ENCODE assay signal across 8 cellular contexts in the genomic region with DNA sequence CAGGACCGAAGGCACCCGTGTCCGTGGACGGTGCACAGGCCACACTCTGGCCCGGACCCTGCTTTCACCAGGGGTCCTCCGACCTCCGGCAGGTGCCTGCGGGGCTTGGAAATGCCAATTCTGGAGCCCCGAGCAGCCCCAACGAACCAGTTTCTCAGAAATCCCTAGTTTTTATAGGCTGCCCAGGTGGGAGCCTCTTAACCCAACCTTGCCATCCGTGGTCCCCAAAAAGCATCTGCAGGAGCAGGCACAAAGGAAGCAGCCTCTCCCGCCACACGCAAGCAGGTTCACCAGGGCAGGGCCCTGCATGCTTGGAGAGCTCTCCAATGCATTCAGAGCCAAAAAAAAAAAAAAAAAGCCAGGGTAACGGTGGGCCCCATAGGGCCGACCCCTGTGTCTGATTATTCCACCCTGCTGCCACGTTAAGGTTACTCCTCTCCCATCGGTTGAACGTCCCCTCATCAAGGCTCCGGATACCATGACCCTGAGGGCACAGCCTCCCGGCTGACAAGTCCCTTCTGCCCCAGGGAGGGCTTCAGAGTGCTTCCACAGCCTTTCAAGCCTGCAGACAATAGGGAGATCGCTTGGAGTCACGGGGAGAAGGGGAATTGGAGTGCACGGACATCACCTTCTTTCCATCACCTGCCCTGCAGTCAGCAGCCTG. TPM values are rescaled to one million over a fixed set of nuclear protein-coding genes. Genes with fewer than 3 reads are reported as not detected.
DNase-seq lines count a peak whose midpoint lies in the region; ATAC-seq, FAIRE-seq and TF ChIP-seq lines count a peak whose summit lies in the region.

No MANE protein-coding gene starts in this region.

- intact Hi-C loops in kidney (cut with DNase I) (no loop called here), testis (cut with DNase I; ENCODE audit: low total_unique reads) (no loop called here)

- H3K4me1 ChIP-seq in kidney (ENCODE audit: control insufficient read depth in 1 of 2, insufficient read depth in 1 of 2, low read depth in 1 of 2, low read length in 2 of 2) (peaks cover 16 to 54% of the 10 kb centered on the region in 2 donors), testis (peaks cover 55% of the 10 kb centered on the region)

- H3K27ac Mint-ChIP-seq in T-helper 2 cell treated with Interferon-gamma antibody and Interleukin-4, amounts not matched to agents 5 μg/mL and 100 μg/mL, for 36 hours = peak overlapping the region; percentile 72
- H3K27ac Mint-ChIP-seq in activated naive CD4-positive, alpha-beta T cell treated with anti-CD3 and anti-CD28 coated beads, Interleukin-2, amount 50 U/mL, for 72 hours = peak overlapping the region; percentile 68 to 89

- peak overlapping the region; percentile 82 for H3K4me3 Mint-ChIP-seq in T-helper 2 cell treated with Interferon-gamma antibody and Interleukin-4, amounts not matched to agents 5 μg/mL and 100 μg/mL, for 36 hours

- TF ChIP-seq POLR2A in testis (IDR thresholded peaks at IDR 0.05) = no peak

- WGBS in testis, 2 donors = 16 to 30% methylated on average over 10 to 23 of the region's 23 CpGs

- peaks cover 4% of the 10 kb centered on the region for H3K36me3 Mint-ChIP-seq in T-helper 2 cell treated with Interferon-gamma antibody and Interleukin-4, amounts not matched to agents 5 μg/mL and 100 μg/mL, for 36 hours (ENCODE audit: low read depth)
- H3K36me3 Mint-ChIP-seq in activated naive CD4-positive, alpha-beta T cell treated with anti-CD3 and anti-CD28 coated beads, Interleukin-2, amount 50 U/mL, for 72 hours = peaks cover 14 to 19% of the 10 kb centered on the region in 2 donors

- no peak for FAIRE-seq in kidney (lab: Jason Lieb, UNC)

- DNase-seq in T-helper 2 cell treated with Interferon-gamma antibody and Interleukin-4, amounts not matched to agents 5 μg/mL and 100 μg/mL, for 36 hours (ENCODE audit: low spot score) = no peak
- DNase-seq in T-helper 2 cell (no peak), kidney (no peak), testis (no peak), NCI-H524 (lab: John Stamatoyannopoulos, UW) (no peak), left lobe of liver (ENCODE audit: low spot score) (no peak), mucosa of gallbladder (ENCODE audit: low spot score) (no peak)
- DNase-seq in activated naive CD4-positive, alpha-beta T cell treated with anti-CD3 and anti-CD28 coated beads, Interleukin-2, amount 50 U/mL, for 72 hours (ENCODE audit: low spot score in 2 of 2) = no peak

- peaks cover 21% of the 10 kb centered on the region for H3K4me1 Mint-ChIP-seq in T-helper 2 cell treated with Interferon-gamma antibody and Interleukin-4, amounts not matched to agents 5 μg/mL and 100 μg/mL, for 36 hours (ENCODE audit: low read depth)

- TF ChIP-seq CTCF in kidney (IDR thresholded peaks at IDR 0.05; ENCODE audit: borderline replicate concordance, extremely low read depth, insufficient read depth) = no peak
- no peak for TF ChIP-seq CTCF in testis (IDR thresholded peaks at IDR 0.05)

- peak overlapping the region in 1 of 2 donors; percentile 46 for H3K9ac ChIP-seq in kidney (ENCODE audit: low read length in 2 of 2)

- no peaks in the 10 kb centered on the region for H3K27me3 Mint-ChIP-seq in T-helper 2 cell treated with Interferon-gamma antibody and Interleukin-4, amounts not matched to agents 5 μg/mL and 100 μg/mL, for 36 hours (ENCODE audit: low read depth)

- no peaks in the 10 kb centered on the region for H3K36me3 ChIP-seq in kidney (ENCODE audit: control insufficient read depth in 1 of 2, insufficient read depth in 2 of 2, low read length in 2 of 2)
- no peaks in the 10 kb centered on the region for H3K36me3 ChIP-seq in testis (ENCODE audit: low read depth, missing control alignments)

- no peak for ATAC-seq in activated naive CD4-positive, alpha-beta T cell treated with anti-CD3 and anti-CD28 coated beads, Interleukin-2, amount 50 U/mL, for 72 hours
- ATAC-seq in left lobe of liver = no peak

- no peaks in the 10 kb centered on the region for H3K9me3 ChIP-seq in kidney (ENCODE audit: control insufficient read depth in 1 of 2, low read length in 2 of 2)
- H3K9me3 ChIP-seq in testis = no peaks in the 10 kb centered on the region

- H3K4me3 ChIP-seq in kidney (ENCODE audit: low read length in 2 of 2) (peak overlapping the region; percentile 63 to 67), testis (peak overlapping the region; percentile 64 to 72)

- no peaks in the 10 kb centered on the region for H3K9me3 Mint-ChIP-seq in T-helper 2 cell treated with Interferon-gamma antibody and Interleukin-4, amounts not matched to agents 5 μg/mL and 100 μg/mL, for 36 hours
- no peaks in the 10 kb centered on the region for H3K9me3 Mint-ChIP-seq in activated naive CD4-positive, alpha-beta T cell treated with anti-CD3 and anti-CD28 coated beads, Interleukin-2, amount 50 U/mL, for 72 hours

- H3K27ac ChIP-seq in kidney (ENCODE audit: low read depth in 2 of 2, low read length in 2 of 2) = peak overlapping the region; percentile 57 to 63
- H3K27ac ChIP-seq in testis = peak overlapping the region; percentile 55 to 71

- H3K27me3 ChIP-seq in testis = no peaks in the 10 kb centered on the region

RNA-seq across cellular contexts. Expression of a gene that starts 0.8 kb away (rescaled TPM):
- total RNA-seq in activated naive CD4-positive, alpha-beta T cell treated with anti-CD3 and anti-CD28 coated beads, Interleukin-2, amount 50 U/mL, for 72 hours = 1 to 10 TPM; 5.7 to 7.3 TPM
- total RNA-seq in kidney = 49.5 TPM
- polyA plus RNA-seq in kidney (ENCODE audit: insufficient read depth, low read depth, low replicate concordance) = 47.2 TPM
- 10 to 100 TPM; 25.9 to 35.2 TPM for total RNA-seq in testis
- 17.2 TPM for polyA plus RNA-seq in testis (ENCODE audit: insufficient read depth, low read depth, low replicate concordance)
- 13.7 TPM for total RNA-seq in left lobe of liver
- total RNA-seq in mucosa of gallbladder = 74.4 TPM

RNA-seq across cellular contexts. Expression of a gene that starts 4.1 kb away (rescaled TPM):
- total RNA-seq in activated naive CD4-positive, alpha-beta T cell treated with anti-CD3 and anti-CD28 coated beads, Interleukin-2, amount 50 U/mL, for 72 hours = 10 to 100 TPM; 15.3 to 27.1 TPM
- total RNA-seq in kidney (36.3 TPM), testis (10 to 100 TPM; 48.0 to 51.2 TPM), left lobe of liver (24.5 TPM), mucosa of gallbladder (37.6 TPM)
- polyA plus RNA-seq in kidney (ENCODE audit: insufficient read depth, low read depth, low replicate concordance) (53.5 TPM), testis (ENCODE audit: insufficient read depth, low read depth, low replicate concordance) (36.3 TPM)

RNA-seq across cellular contexts. Expression of a gene that starts 4.2 kb away (rescaled TPM):
- 10 to 100 TPM; 31.7 to 48.5 TPM for total RNA-seq in activated naive CD4-positive, alpha-beta T cell treated with anti-CD3 and anti-CD28 coated beads, Interleukin-2, amount 50 U/mL, for 72 hours
- 17.8 TPM for total RNA-seq in kidney
- polyA plus RNA-seq in kidney (ENCODE audit: insufficient read depth, low read depth, low replicate concordance) = 5.9 TPM
- 10 to 100 TPM; 27.5 to 29.1 TPM for total RNA-seq in testis
- polyA plus RNA-seq in testis (ENCODE audit: insufficient read depth, low read depth, low replicate concordance) = 21.9 TPM
- 10.1 TPM for total RNA-seq in left lobe of liver
- 29.5 TPM for total RNA-seq in mucosa of gallbladder

RNA-seq across cellular contexts. Expression of a gene that starts 12.9 kb away (rescaled TPM):
- 10 to 100 TPM; 37.1 to 64.0 TPM for total RNA-seq in activated naive CD4-positive, alpha-beta T cell treated with anti-CD3 and anti-CD28 coated beads, Interleukin-2, amount 50 U/mL, for 72 hours
- total RNA-seq in kidney = 52.5 TPM
- polyA plus RNA-seq in kidney (ENCODE audit: insufficient read depth, low read depth, low replicate concordance) = 131 TPM
- 100 to 1,000 TPM; 134 to 137 TPM for total RNA-seq in testis
- 211 TPM for polyA plus RNA-seq in testis (ENCODE audit: insufficient read depth, low read depth, low replicate concordance)
- total RNA-seq in left lobe of liver = 29.4 TPM
- 65.7 TPM for total RNA-seq in mucosa of gallbladder

RNA-seq across cellular contexts. Expression of a gene that starts 13.0 kb away (rescaled TPM):
- 10 to 100 TPM; 48.1 to 68.3 TPM for total RNA-seq in activated naive CD4-positive, alpha-beta T cell treated with anti-CD3 and anti-CD28 coated beads, Interleukin-2, amount 50 U/mL, for 72 hours
- total RNA-seq in kidney (57.2 TPM), testis (10 to 100 TPM; 91.0 to 98.5 TPM), left lobe of liver (35.5 TPM), mucosa of gallbladder (64.6 TPM)
- polyA plus RNA-seq in kidney (ENCODE audit: insufficient read depth, low read depth, low replicate concordance) (19.9 TPM), testis (ENCODE audit: insufficient read depth, low read depth, low replicate concordance) (80.6 TPM)
